ENCODE assay signal across 1 cellular context in genomic region chr19:47095707-47096704, GRCh38.
A peak's percentile ranks its signal among the peaks of the same experiment; 100 is the strongest.
TF ChIP-seq lines count a peak whose summit lies in the region.

No MANE protein-coding gene starts in this region.

TF ChIP-seq in HepG2, 621 proteins besides CTCF, POLR2A, EP300 and RAD21 (continued from another document and continues in another):
- TF ChIP-seq NFAT5 (CRISPR knock-in tag; IDR thresholded peaks at IDR 0.05) (no peak), CSRNP1 (CRISPR knock-in tag; IDR thresholded peaks at IDR 0.05) (no peak; the same call in 1 of the 2 replicates), RNF2 (conservative IDR thresholded peaks at IDR 0.05; ENCODE audit: low read depth) (no peak), CBX5 (CRISPR knock-in tag; IDR thresholded peaks at IDR 0.05; ENCODE audit: borderline replicate concordance) (peak; percentile 73; the same call in 1 of the 2 replicates), TMF1 (CRISPR knock-in tag; IDR thresholded peaks at IDR 0.05; ENCODE audit: low read depth) (no peak), HMGXB4 (CRISPR knock-in tag; IDR thresholded peaks at IDR 0.05; ENCODE audit: borderline replicate concordance in 1 of 2, low read depth in 1 of 2) (peak; percentile 60 to 67; a peak in 2 of 4 replicates), ZZZ3 (CRISPR knock-in tag; IDR thresholded peaks at IDR 0.05; ENCODE audit: borderline replicate concordance) (no peak; the same call in 1 of the 2 replicates), ZBTB49 (CRISPR knock-in tag; IDR thresholded peaks at IDR 0.05; ENCODE audit: borderline replicate concordance) (no peak), ARHGAP35 (CRISPR knock-in tag; IDR thresholded peaks at IDR 0.05; ENCODE audit: borderline replicate concordance) (no peak), ZNF275 (CRISPR knock-in tag; IDR thresholded peaks at IDR 0.05; ENCODE audit: borderline replicate concordance) (no peak; the same call in 1 of the 2 replicates), ZFYVE20 (CRISPR knock-in tag; IDR thresholded peaks at IDR 0.05; ENCODE audit: borderline replicate concordance, low read depth) (no peak), ZNF776 (CRISPR knock-in tag; IDR thresholded peaks at IDR 0.05) (no peak), ZNF605 (CRISPR knock-in tag; IDR thresholded peaks at IDR 0.05) (peak; percentile 97), ATRX (CRISPR knock-in tag; IDR thresholded peaks at IDR 0.05; ENCODE audit: borderline replicate concordance) (no peak), UBTF (CRISPR knock-in tag; IDR thresholded peaks at IDR 0.05) (peak; percentile 81), RFX3 (CRISPR knock-in tag; IDR thresholded peaks at IDR 0.05) (0 out of 2 replicates have a peak, but pooled peaks have one; percentile 4), PHF20 (CRISPR knock-in tag; IDR thresholded peaks at IDR 0.05) (no peak; the same call in 1 of the 2 replicates), MED13 (CRISPR knock-in tag; IDR thresholded peaks at IDR 0.05) (0 out of 2 replicates have a peak, but pooled peaks have one; percentile 70), ZNF775 (CRISPR knock-in tag; IDR thresholded peaks at IDR 0.05; ENCODE audit: borderline replicate concordance) (no peak), ZBTB7A (CRISPR knock-in tag; IDR thresholded peaks at IDR 0.05) (no peak; the same call in 1 of the 2 replicates), ZNF672 (CRISPR knock-in tag; IDR thresholded peaks at IDR 0.05) (peak; percentile 33; the same call in 1 of the 2 replicates), ZBTB38 (CRISPR knock-in tag; IDR thresholded peaks at IDR 0.05) (peak; percentile 55; the same call in 1 of the 2 replicates), ZMYM3 (CRISPR knock-in tag; IDR thresholded peaks at IDR 0.05) (peak; percentile 80; the same call in 1 of the 2 replicates), PITX1 (CRISPR knock-in tag; IDR thresholded peaks at IDR 0.05) (peak; percentile 84), ZNF614 (CRISPR knock-in tag; IDR thresholded peaks at IDR 0.05; ENCODE audit: borderline replicate concordance) (peak; percentile 69; the same call in 1 of the 2 replicates), ZNF317 (CRISPR knock-in tag; IDR thresholded peaks at IDR 0.05) (0 out of 2 replicates have a peak, but pooled peaks have one; percentile 65), HMGXB3 (CRISPR knock-in tag; IDR thresholded peaks at IDR 0.05; ENCODE audit: borderline replicate concordance) (peak; percentile 68; the same call in 1 of the 2 replicates), ZNF7 (CRISPR knock-in tag; IDR thresholded peaks at IDR 0.05) (no peak), ZNF784 (CRISPR knock-in tag; IDR thresholded peaks at IDR 0.05; ENCODE audit: borderline replicate concordance) (no peak; the same call in 1 of the 2 replicates)
